ENCODE assay signal across 27 cellular contexts in genomic region chr14:101872333-101872732, GRCh38.
DNase-seq lines count a peak whose midpoint lies in the region; ATAC-seq and TF ChIP-seq lines count a peak whose summit lies in the region.
"Had no signal": no experiment of that assay in that cellular context is flagged by ENCODE, and none has a peak within 500 bp of the region (broad histone marks: within the 10 kb centered on the region; RNA-seq: fewer than 3 reads in every experiment).

No MANE protein-coding gene starts in this region.

- H3K9me2 ChIP-seq in Karpas-422 (replicated peaks; ENCODE audit: insufficient read depth, low read length), result no peaks in the 10 kb centered on the region

- H3K9me3 Mint-ChIP-seq in endodermal cell, result no peaks in the 10 kb centered on the region
- H3K9me3 Mint-ChIP-seq: activated naive CD8-positive, alpha-beta T cell treated with anti-CD3 and anti-CD28 coated beads, Interleukin-2, amount 10 ng/mL, durations not matched to agents 7 days and 5 days; HFFc6; IgD-negative memory B cell; nephron; stimulated activated naive B cell treated with anti-CD40 and anti-IgM and Interleukin-4, amounts not matched to agents 10 μg/mL and 1 μg/mL and 100 μg/mL, for 72 hours had no signal

- H3K36me3 ChIP-seq in left ventricle myocardium inferior (no peaks in the 10 kb centered on the region), Karpas-422 (ENCODE audit: insufficient read depth, low read length) (0 out of 2 replicates have a peak, but pooled peaks cover under 1% of the 10 kb centered on the region), endodermal cell (ENCODE audit: control insufficient read depth, insufficient read depth, low read length) (no peaks in the 10 kb centered on the region)
- H3K36me3 ChIP-seq: pancreas, right atrium auricular region, thoracic aorta had no signal

- H3K4me3 Mint-ChIP-seq in endodermal cell, result no peak overlapping the region
- H3K4me3 Mint-ChIP-seq: activated naive CD8-positive, alpha-beta T cell treated with anti-CD3 and anti-CD28 coated beads, Interleukin-2, amount 10 ng/mL, durations not matched to agents 7 days and 5 days; HFFc6; nephron; stimulated activated naive B cell treated with anti-CD40 and anti-IgM and Interleukin-4, amounts not matched to agents 10 μg/mL and 1 μg/mL and 100 μg/mL, for 72 hours had no signal

- H3K4me3 ChIP-seq in left ventricle myocardium inferior (no peak overlapping the region), Karpas-422 (ENCODE audit: low read length) (no peak overlapping the region), endodermal cell (ENCODE audit: low read length) (no peak overlapping the region), foreskin fibroblast (ENCODE audit: low read depth in 1 of 2, low read length in 2 of 2) (no peak overlapping the region)
- H3K4me3 ChIP-seq: GM23248, pancreas, right atrium auricular region, spleen, thoracic aorta had no signal

- no peak overlapping the region for H3K27ac Mint-ChIP-seq in endodermal cell
- H3K27ac Mint-ChIP-seq: activated naive CD8-positive, alpha-beta T cell treated with anti-CD3 and anti-CD28 coated beads, Interleukin-2, amount 10 ng/mL, durations not matched to agents 7 days and 5 days; HFFc6; nephron; stimulated activated naive B cell treated with anti-CD40 and anti-IgM and Interleukin-4, amounts not matched to agents 10 μg/mL and 1 μg/mL and 100 μg/mL, for 72 hours had no signal

- no peaks in the 10 kb centered on the region for H3K27me3 ChIP-seq in left ventricle myocardium inferior (ENCODE audit: low read depth)
- no peaks in the 10 kb centered on the region for H3K27me3 ChIP-seq in Karpas-422 (ENCODE audit: low read length)
- no peaks in the 10 kb centered on the region for H3K27me3 ChIP-seq in endodermal cell (ENCODE audit: control insufficient read depth, insufficient read depth, low read length, poor library complexity, severe bottlenecking)
- H3K27me3 ChIP-seq: pancreas, right atrium auricular region, spleen had no signal

- peak overlapping the region; percentile 48 for H3K4me2 ChIP-seq in Karpas-422 (ENCODE audit: low read depth, low read length, poor library complexity, severe bottlenecking)

- TF ChIP-seq CTCF in left ventricle myocardium inferior (IDR thresholded peaks at IDR 0.05; ENCODE audit: borderline replicate concordance) (no peak), endodermal cell (conservative IDR thresholded peaks at IDR 0.05) (no peak), foreskin fibroblast (IDR thresholded peaks at IDR 0.05; ENCODE audit: low read depth, low read length) (no peak), GM10266 (IDR thresholded peaks at IDR 0.05; ENCODE audit: control insufficient read depth, insufficient read depth, low read depth, missing control alignments) (no peak)

- no peaks in the 10 kb centered on the region; the same call in 1 of the 2 replicates for H4K20me1 ChIP-seq in Karpas-422 (ENCODE audit: insufficient read depth, low read depth, low read length)

- peaks cover 95% of the 10 kb centered on the region for H3K4me1 ChIP-seq in left ventricle myocardium inferior
- peaks cover 58% of the 10 kb centered on the region for H3K4me1 ChIP-seq in Karpas-422 (ENCODE audit: low read length)
- H3K4me1 ChIP-seq in endodermal cell (ENCODE audit: control insufficient read depth, insufficient read depth, low read length), result no peaks in the 10 kb centered on the region

- intact Hi-C loops in left ventricle myocardium inferior (cut with micrococcal nuclease), result no loop called here
- intact Hi-C loops in left ventricle myocardium superior (cut with micrococcal nuclease), result no loop called here

- peaks cover 84% of the 10 kb centered on the region for H3K79me2 ChIP-seq in Karpas-422 (ENCODE audit: low read length)

- peaks cover 7% of the 10 kb centered on the region for H3K4me1 Mint-ChIP-seq in endodermal cell

- no peaks in the 10 kb centered on the region for H3K27me3 Mint-ChIP-seq in endodermal cell (ENCODE audit: insufficient read depth)
- H3K27me3 Mint-ChIP-seq: activated naive CD8-positive, alpha-beta T cell treated with anti-CD3 and anti-CD28 coated beads, Interleukin-2, amount 10 ng/mL, durations not matched to agents 7 days and 5 days; IgD-negative memory B cell; stimulated activated naive B cell treated with anti-CD40 and anti-IgM and Interleukin-4, amounts not matched to agents 10 μg/mL and 1 μg/mL and 100 μg/mL, for 72 hours had no signal

- no peak for ATAC-seq in left ventricle myocardium superior
- ATAC-seq in GM21825 (IDR thresholded peaks at IDR 0.05; ENCODE audit: unreplicated experiment), result no peak
- ATAC-seq: pancreas; SK-N-SH treated with all-trans-retinoic acid at 6 μM for 48 hours; stimulated activated naive B cell treated with anti-CD40 and anti-IgM and Interleukin-4, amounts not matched to agents 10 μg/mL and 1 μg/mL and 100 μg/mL, for 72 hours had no signal

- H3K36me3 Mint-ChIP-seq in endodermal cell (ENCODE audit: low read depth), result peaks cover 4% of the 10 kb centered on the region

- WGBS in endodermal cell (ENCODE audit: insufficient coverage in 1 of 2, insufficient read length in 1 of 2), 2 experiments, result 80 to 97% methylated on average over 1 to 4 of the region's 4 CpGs

- H3K9ac ChIP-seq in Karpas-422 (ENCODE audit: low read length) (no peak overlapping the region), endodermal cell (ENCODE audit: extremely low read depth, low read length, poor library complexity, severe bottlenecking) (no peak overlapping the region)
- H3K9ac ChIP-seq: GM23248 had no signal

- DNase-seq in left ventricle myocardium inferior, result no peak
- DNase-seq in left ventricle myocardium superior, result no peak
- DNase-seq in Karpas-422, result no peak
- DNase-seq in endodermal cell, result no peak
- no peak for DNase-seq in foreskin fibroblast
- no peak for DNase-seq in GM10266 (ENCODE audit: extremely low spot score)
- DNase-seq: activated CD4-positive, CD25-positive, alpha-beta regulatory T cell; activated naive CD8-positive, alpha-beta T cell treated with anti-CD3 and anti-CD28 coated beads, Interleukin-2, amount 10 ng/mL, durations not matched to agents 7 days and 5 days; cerebellar nuclear complex; DMS153; GM23248; head of caudate nucleus; HFFc6; mesendoderm; NCI-H1417; NCI-H446 treated with DMSO at 0.1 percent for 48 hours; OCI-M1; pancreas; spleen; stimulated activated CD4-positive, alpha-beta T cell treated with anti-CD3 and anti-CD28 coated beads, Interleukin-4, amount 100 ng/mL, for 1 hour; stimulated activated naive B cell treated with anti-CD40 and anti-IgM and Interleukin-4, amounts not matched to agents 10 μg/mL and 1 μg/mL and 100 μg/mL, for 72 hours had no signal

- H3K9me3 ChIP-seq in left ventricle myocardium inferior (replicated peaks), result no peaks in the 10 kb centered on the region
- H3K9me3 ChIP-seq in Karpas-422 (ENCODE audit: low read length), result no peaks in the 10 kb centered on the region
- H3K9me3 ChIP-seq in endodermal cell (ENCODE audit: control insufficient read depth, low read length), result no peaks in the 10 kb centered on the region
- H3K9me3 ChIP-seq: pancreas, right atrium auricular region, spleen, thoracic aorta had no signal

- peak overlapping the region; percentile 56 for H3K27ac ChIP-seq in left ventricle myocardium inferior (replicated peaks)
- peak overlapping the region; percentile 98 for H3K27ac ChIP-seq in Karpas-422 (ENCODE audit: low read length)
- H3K27ac ChIP-seq in endodermal cell (ENCODE audit: low read depth, low read length), result peak overlapping the region; percentile 16
- H3K27ac ChIP-seq: GM23248, right atrium auricular region, thoracic aorta had no signal

- no peak overlapping the region for H2AFZ ChIP-seq in Karpas-422 (ENCODE audit: low read length)
- H2AFZ ChIP-seq: GM23248 had no signal

Comparison
In these comparisons a context has a peak if more than half of its experiments do, and no peak if none do; other contexts are left out.
1. H3K27ac ChIP-seq: peak in every context shown above with its lines; median percentile 98 in Karpas-422; 56 in left ventricle myocardium inferior; 16 in endodermal cell.